19 cellular contexts compared by ENCODE assay signal in the genomic region with DNA sequence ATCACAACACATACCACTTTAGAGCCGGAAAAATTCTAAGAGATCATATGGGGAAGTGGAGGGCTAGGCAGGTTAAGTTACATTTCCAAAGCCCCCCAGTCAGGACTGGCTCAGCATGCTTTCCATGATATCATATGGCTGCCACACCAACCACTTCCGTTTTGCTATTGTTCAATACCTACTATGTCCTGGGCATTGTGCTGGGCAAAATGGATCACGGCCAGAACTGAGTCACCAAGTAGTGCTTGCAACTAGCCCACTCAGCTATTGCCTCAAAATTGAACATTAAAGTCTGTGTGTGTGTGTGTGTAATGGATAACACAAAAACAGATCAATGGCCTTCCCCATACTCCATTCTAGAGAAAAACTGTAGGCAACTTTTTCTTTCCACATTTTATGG. TPM values are rescaled to one million over a fixed set of nuclear protein-coding genes. Genes with fewer than 3 reads are reported as not detected.
"Had no signal": no experiment of that assay in that cellular context is flagged by ENCODE, and none has a peak within 500 bp of the region (broad histone marks: within the 10 kb centered on the region; RNA-seq: fewer than 3 reads in every experiment).

No MANE protein-coding gene starts in this region.

- H3K4me3 ChIP-seq: lower lobe of right lung, neural progenitor cell, pancreas, skin epidermis, stomach, thoracic aorta had no signal

- H3K9me3 ChIP-seq: lower lobe of right lung, pancreas, stomach, thoracic aorta had no signal

- H3K27me3 ChIP-seq: neural progenitor cell, pancreas, stomach had no signal

- H3K36me3 Mint-ChIP-seq: activated naive CD8-positive, alpha-beta T cell treated with anti-CD3 and anti-CD28 coated beads for 36 hours; immature natural killer cell; neural progenitor cell had no signal

- H3K27ac Mint-ChIP-seq: activated naive CD8-positive, alpha-beta T cell treated with anti-CD3 and anti-CD28 coated beads for 36 hours; immature natural killer cell; neural progenitor cell had no signal

- H3K4me1 Mint-ChIP-seq: activated naive CD8-positive, alpha-beta T cell treated with anti-CD3 and anti-CD28 coated beads for 36 hours; immature natural killer cell; neural progenitor cell had no signal

- H2AFZ ChIP-seq: neural progenitor cell had no signal

- H3K4me3 Mint-ChIP-seq: activated naive CD8-positive, alpha-beta T cell treated with anti-CD3 and anti-CD28 coated beads for 36 hours; activated T-cell treated with anti-CD3 and anti-CD28 coated beads, Interleukin-2, amount 50 U/mL, for 4 hours; immature natural killer cell; neural progenitor cell had no signal

- H3K36me3 ChIP-seq: lower lobe of right lung, neural progenitor cell, pancreas, stomach, thoracic aorta had no signal

- H3K9me3 Mint-ChIP-seq: activated naive CD8-positive, alpha-beta T cell treated with anti-CD3 and anti-CD28 coated beads for 36 hours; activated T-cell treated with anti-CD3 and anti-CD28 coated beads, Interleukin-2, amount 50 U/mL, for 4 hours; immature natural killer cell; neural progenitor cell had no signal

- H3K4me2 ChIP-seq: neural progenitor cell had no signal

- DNase-seq: activated CD4-positive, alpha-beta T cell treated with anti-CD3 and anti-CD28 coated beads, Interleukin-2, amount 50 U/mL, for 48 hours; activated CD4-positive, CD25-positive, alpha-beta regulatory T cell treated with anti-CD3 and anti-CD28 coated beads, Interleukin-2, amount 50 U/mL, for 72 hours; activated gamma-delta T cell treated with Interleukin-2 at 50 U/mL for 16 hours; activated naive CD8-positive, alpha-beta T cell treated with anti-CD3 and anti-CD28 coated beads for 36 hours; activated T-cell treated with anti-CD3 and anti-CD28 coated beads, Interleukin-2, amount 50 U/mL, for 4 hours; effector CD4-positive, alpha-beta T cell; immature natural killer cell; left cardiac atrium; lower lobe of right lung; midbrain; pancreas; stimulated activated CD4-positive, alpha-beta T cell treated with anti-CD3 and anti-CD28 coated beads, Interleukin-4, amount 100 ng/mL, for 4 hours; stomach had no signal

- FAIRE-seq: endothelial cell of umbilical vein, pancreas had no signal

- H3K4me1 ChIP-seq: lower lobe of right lung, neural progenitor cell, pancreas, stomach had no signal

- ATAC-seq: activated T-cell treated with anti-CD3 and anti-CD28 coated beads, Interleukin-2, amount 50 U/mL, for 4 hours; left cardiac atrium; pancreas had no signal

- H3K9ac ChIP-seq: neural progenitor cell had no signal

- H3K27ac ChIP-seq: lower lobe of right lung, neural progenitor cell, pancreas, skin epidermis, stomach, thoracic aorta had no signal

RNA-seq across cellular contexts. Expression of a gene that starts 22.7 kb away (rescaled TPM):
- total RNA-seq: endothelial cell of umbilical vein; glomerular endothelial cell; T-helper 2 cell treated with Interferon-gamma antibody and Interleukin-4, amounts not matched to agents 100 ng/mL and 5 ng/mL, for 36 hours; thoracic aorta had no signal
- polyA plus RNA-seq: endothelial cell of umbilical vein, immature natural killer cell had no signal
